7 cellular contexts compared by ENCODE assay signal in the genomic region with DNA sequence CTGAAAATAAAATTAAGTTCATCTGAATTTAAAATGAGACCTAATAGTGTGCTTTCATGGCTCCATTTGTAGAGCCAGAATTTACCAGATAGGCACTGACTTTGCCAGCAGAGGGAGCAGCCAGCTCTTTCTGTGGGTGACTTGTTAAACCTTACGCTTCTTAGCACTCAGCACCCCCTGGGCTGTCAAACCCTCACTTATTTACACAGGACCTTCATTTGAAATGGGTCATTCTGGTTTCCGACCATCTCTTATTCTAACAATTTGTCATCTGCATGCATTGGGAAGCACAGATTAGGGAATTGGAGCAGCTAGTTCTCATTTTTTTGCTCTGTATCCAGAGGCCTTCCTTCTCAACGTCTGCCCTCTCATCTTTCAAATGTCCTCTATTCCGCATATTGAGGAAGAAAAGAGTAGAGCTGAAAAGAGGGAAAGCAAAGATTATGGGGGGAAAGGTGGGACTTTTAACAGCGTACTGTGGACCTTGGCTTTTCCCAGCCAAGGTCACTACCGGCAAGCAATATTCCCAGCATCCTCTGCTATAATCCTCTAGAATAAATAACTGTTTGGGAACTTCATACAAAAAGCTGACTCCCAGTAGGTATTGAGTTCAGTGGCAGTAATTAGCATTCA. TPM values are rescaled to one million over a fixed set of nuclear protein-coding genes. Genes with fewer than 3 reads are reported as not detected.
DNase-seq lines count a peak whose midpoint lies in the region; ATAC-seq and TF ChIP-seq lines count a peak whose summit lies in the region.

No MANE protein-coding gene starts in this region.

- 59 to 60% methylated on average over 6 of the region's 6 CpGs for WGBS in lung, 2 donors

- ATAC-seq in activated CD4-positive, alpha-beta T cell treated with anti-CD3 and anti-CD28 coated beads for 36 hours, result peak; percentile 61
- no peak for ATAC-seq in lung (ENCODE audit: insufficient read depth, low FRiP score)
- ATAC-seq in GM21423 (IDR thresholded peaks at IDR 0.05; ENCODE audit: unreplicated experiment), result no peak

- TF ChIP-seq CTCF in GM12865 (IDR thresholded peaks at IDR 0.05; ENCODE audit: insufficient read depth, low read depth, low read length, missing control alignments) (peak; percentile 79), coronary artery (IDR thresholded peaks at IDR 0.05) (peak; percentile 15), lung (IDR thresholded peaks at IDR 0.05; ENCODE audit: control extremely low read depth, extremely low read depth) (peak; percentile 40)

- POLR2A ChIA-PET in activated CD4-positive, alpha-beta T cell treated with anti-CD3 and anti-CD28 coated beads for 36 hours (lab: Charles Lee), result no interaction called here

- CTCF ChIA-PET in activated CD4-positive, alpha-beta T cell treated with anti-CD3 and anti-CD28 coated beads for 36 hours (lab: Charles Lee), result interaction anchor here (0.8 to 4.7 kb wide), 23 partner anchors 9 to 566 kb away, joined by 3 to 48 read pairs (median 4); partner anchors contain the start of gene SCGB1D2

- peaks cover 0 to 3% of the 10 kb centered on the region in 2 donors for H3K4me1 ChIP-seq in lung (ENCODE audit: control insufficient read depth in 2 of 2, insufficient read depth in 2 of 2, low read length in 2 of 2)

- H3K9me3 Mint-ChIP-seq in activated CD4-positive, alpha-beta T cell treated with anti-CD3 and anti-CD28 coated beads for 36 hours (ENCODE audit: low read depth), result no peaks in the 10 kb centered on the region

- H3K36me3 ChIP-seq in lung (ENCODE audit: control insufficient read depth in 2 of 2, insufficient read depth in 2 of 2, low read length in 2 of 2), result no peaks in the 10 kb centered on the region

- no peaks in the 10 kb centered on the region for H3K36me3 Mint-ChIP-seq in activated CD4-positive, alpha-beta T cell treated with anti-CD3 and anti-CD28 coated beads for 36 hours (ENCODE audit: low read depth)

- H3K4me3 ChIP-seq in GM12865 (ENCODE audit: low read depth, low read length) (no peak overlapping the region), coronary artery (no peak overlapping the region), lung (no peak overlapping the region)

- H3K4me3 Mint-ChIP-seq in activated CD4-positive, alpha-beta T cell treated with anti-CD3 and anti-CD28 coated beads for 36 hours, result no peak overlapping the region

- peaks cover 25% of the 10 kb centered on the region for H3K27me3 Mint-ChIP-seq in activated CD4-positive, alpha-beta T cell treated with anti-CD3 and anti-CD28 coated beads for 36 hours

- peaks cover 5% of the 10 kb centered on the region for H3K4me1 Mint-ChIP-seq in activated CD4-positive, alpha-beta T cell treated with anti-CD3 and anti-CD28 coated beads for 36 hours

- intact Hi-C loops in activated CD4-positive, alpha-beta T cell treated with anti-CD3 and anti-CD28 coated beads for 36 hours (cut with DNase I, micrococcal nuclease), result loop anchor here (1.0 to 2.0 kb wide), 2 partner anchors 30 to 38 kb away; no protein-coding TSS in a partner anchor

- DNase-seq in GM12865 (ENCODE audit: low read depth), result peak; percentile 80
- DNase-seq in NCI-H128 (lab: John Stamatoyannopoulos, UW; ENCODE audit: unreplicated experiment), result peak; percentile 5
- DNase-seq in activated CD4-positive, alpha-beta T cell treated with anti-CD3 and anti-CD28 coated beads for 36 hours, result peak; percentile 80
- DNase-seq in coronary artery (ENCODE audit: low spot score), result no peak
- DNase-seq in lung (ENCODE audit: low spot score), result peak; percentile 38
- DNase-seq in stimulated activated CD8-positive, alpha-beta memory T cell treated with anti-CD3 and anti-CD28 coated beads, Interleukin-4, amount 100 ng/mL, for 1 hour (ENCODE audit: low read depth in 2 of 2, low spot score in 1 of 2), result peak; percentile 19 to 40

- no peaks in the 10 kb centered on the region for H3K9me3 ChIP-seq in lung (ENCODE audit: control insufficient read depth in 2 of 2, insufficient read depth in 1 of 2, low read length in 1 of 2)

- no peak overlapping the region for H3K27ac Mint-ChIP-seq in activated CD4-positive, alpha-beta T cell treated with anti-CD3 and anti-CD28 coated beads for 36 hours

- no peaks in the 10 kb centered on the region for H3K27me3 ChIP-seq in lung (ENCODE audit: control insufficient read depth, insufficient read depth)

- H3K27ac ChIP-seq in coronary artery (peak overlapping the region in 1 of 2 donors; percentile 28), lung (ENCODE audit: low read depth in 1 of 2, low read length in 1 of 2) (peak overlapping the region in 1 of 2 donors; percentile 17)

RNA-seq across cellular contexts. Expression of gene ASRGL1, which starts 3.1 kb away (rescaled TPM):
- 1 to 10 TPM; 1.2 to 1.3 TPM for total RNA-seq in activated CD4-positive, alpha-beta T cell treated with anti-CD3 and anti-CD28 coated beads for 36 hours
- total RNA-seq in lung, result 10 to 100 TPM in 1 of 2 donors, 1 to 10 TPM in 1; 6.3 to 36.1 TPM
- 10 to 100 TPM; 21.9 to 34.5 TPM for polyA plus RNA-seq in lung

RNA-seq across cellular contexts. Expression of gene SCGB1D4, which starts 41.5 kb away (rescaled TPM):
- total RNA-seq in activated CD4-positive, alpha-beta T cell treated with anti-CD3 and anti-CD28 coated beads for 36 hours, result not detected
- total RNA-seq in lung, result not detected
- not detected for polyA plus RNA-seq in lung

Comparison
In these comparisons a context has a peak if more than half of its experiments do, and no peak if none do; other contexts are left out.
1. CTCF ChIP-seq: peak in every context shown above with its lines; median percentile 79 in GM12865; 40 in lung; 15 in coronary artery.